ENCODE assay signal across 8 cellular contexts in the genomic region with DNA sequence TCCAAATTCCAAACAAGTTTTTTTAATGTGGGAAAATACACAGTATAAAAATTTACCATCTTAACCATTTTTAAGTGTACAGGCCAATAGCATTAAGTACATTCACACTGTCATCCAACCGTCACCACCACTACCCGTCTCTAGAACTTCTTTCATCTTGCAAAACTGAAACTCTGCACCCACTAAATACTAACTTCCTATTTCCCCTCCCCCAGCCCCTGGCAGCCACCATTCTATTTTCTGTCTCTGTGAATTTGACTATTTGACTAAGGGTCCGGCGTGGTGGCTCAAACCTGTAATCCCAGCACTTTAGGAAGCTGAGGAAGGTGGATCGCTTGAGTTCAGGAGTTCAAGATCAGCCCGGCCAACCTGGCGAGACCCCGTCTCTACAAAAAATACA. TPM values are rescaled to one million over a fixed set of nuclear protein-coding genes. Genes with fewer than 3 reads are reported as not detected.
DNase-seq lines count a peak whose midpoint lies in the region; ATAC-seq and TF ChIP-seq lines count a peak whose summit lies in the region.

No MANE protein-coding gene starts in this region.

- H3K27ac Mint-ChIP-seq in IgD-negative memory B cell (peak overlapping the region; percentile 83 to 96 (median 94)), type B pancreatic cell (no peak overlapping the region)

- H3K36me3 Mint-ChIP-seq in IgD-negative memory B cell (peaks cover 2% of the 10 kb centered on the region), type B pancreatic cell (peaks cover 11% of the 10 kb centered on the region)

- peak; percentile 61 for ATAC-seq in GM18873 (IDR thresholded peaks at IDR 0.05; ENCODE audit: low FRiP score, unreplicated experiment)
- ATAC-seq in GM19455 (IDR thresholded peaks at IDR 0.05; ENCODE audit: unreplicated experiment), result no peak

- peak; percentile 21 for DNase-seq in activated CD8-positive, alpha-beta memory T cell treated with anti-CD3 and anti-CD28 coated beads, Interleukin-2, amount 50 U/mL, for 24 hours (ENCODE audit: extremely low read depth)
- DNase-seq in stimulated activated CD4-positive, alpha-beta T cell treated with anti-CD3 and anti-CD28 coated beads, Interleukin-2, amount 100 ng/mL, for 24 hours, result peak; percentile 53 to 62
- DNase-seq in LoVo (ENCODE audit: low spot score) (no peak), mucosa of gallbladder (ENCODE audit: low spot score) (no peak), type B pancreatic cell (ENCODE audit: extremely low spot score, unreplicated experiment) (no peak)

- H3K4me3 Mint-ChIP-seq in IgD-negative memory B cell, result peak overlapping the region; percentile 74 to 91 (median 76)
- H3K4me3 Mint-ChIP-seq in type B pancreatic cell, result no peak overlapping the region

- TF ChIP-seq CTCF in type B pancreatic cell (conservative IDR thresholded peaks at IDR 0.05), result no peak

- H3K9me3 Mint-ChIP-seq in IgD-negative memory B cell (no peaks in the 10 kb centered on the region), type B pancreatic cell (no peaks in the 10 kb centered on the region)

- H3K4me1 Mint-ChIP-seq in IgD-negative memory B cell (peaks cover 21 to 35% (median 28%) of the 10 kb centered on the region in 3 donors), type B pancreatic cell (ENCODE audit: unreplicated experiment) (peaks cover 29% of the 10 kb centered on the region)

- H3K27me3 Mint-ChIP-seq in IgD-negative memory B cell (no peaks in the 10 kb centered on the region), type B pancreatic cell (no peaks in the 10 kb centered on the region)

RNA-seq across cellular contexts. Expression of a gene that starts 36.1 kb away (rescaled TPM):
- 24.7 TPM for polyA plus RNA-seq in IgD-negative memory B cell
- total RNA-seq in mucosa of gallbladder (287 TPM), type B pancreatic cell (ENCODE audit: low replicate concordance) (112 and 136 TPM in 2 replicates)

Comparison
In these comparisons a context has a peak if more than half of its experiments do, and no peak if none do; other contexts are left out.
1. DNase-seq: peak in activated CD8-positive, alpha-beta memory T cell treated with anti-CD3 and anti-CD28 coated beads, Interleukin-2, amount 50 U/mL, for 24 hours (single experiment) and stimulated activated CD4-positive, alpha-beta T cell treated with anti-CD3 and anti-CD28 coated beads, Interleukin-2, amount 100 ng/mL, for 24 hours (2 of 2); none in LoVo (single experiment), mucosa of gallbladder (single experiment) and type B pancreatic cell (single experiment).